Comparison of ENCODE assay signal across 8 cellular contexts in the genomic region with DNA sequence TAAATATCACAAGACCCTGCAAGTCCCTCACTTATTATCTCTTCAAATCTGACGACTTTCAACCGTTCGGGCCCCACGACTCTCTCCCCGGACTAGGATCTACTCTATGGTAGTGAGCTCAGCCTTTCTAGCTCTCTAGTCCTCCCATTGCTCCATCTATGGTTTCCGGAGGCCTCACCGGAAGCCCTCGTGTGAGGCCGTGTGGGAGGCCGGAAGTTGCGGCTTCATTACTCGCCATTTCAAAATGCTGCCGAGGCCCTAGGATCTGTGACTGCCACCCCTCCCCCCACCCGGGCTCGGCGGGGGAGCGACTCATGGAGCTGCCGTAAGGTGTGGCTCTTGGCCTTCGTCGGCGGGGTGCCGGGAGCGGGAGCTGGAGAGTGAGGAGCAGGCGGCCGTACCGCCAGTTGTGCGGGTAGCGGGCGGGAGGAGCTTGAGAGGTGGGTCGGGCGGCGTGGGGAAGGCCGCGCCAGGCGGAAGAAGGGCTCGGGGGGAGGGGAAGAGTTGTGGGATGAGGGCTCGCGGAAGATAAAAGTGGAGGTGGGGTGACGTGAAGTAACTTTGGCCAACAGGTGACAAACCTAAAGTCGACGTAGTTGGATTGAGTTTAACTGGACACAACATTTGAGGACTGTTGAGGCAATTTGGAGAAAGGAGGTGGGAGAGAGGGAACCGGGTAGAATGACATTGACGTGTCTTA. TPM values are rescaled to one million over a fixed set of nuclear protein-coding genes. Genes with fewer than 3 reads are reported as not detected.
A peak's percentile ranks its signal among the peaks of the same experiment; 100 is the strongest.
DNase-seq lines count a peak whose midpoint lies in the region; ATAC-seq and TF ChIP-seq lines count a peak whose summit lies in the region.

A gene with protein sequence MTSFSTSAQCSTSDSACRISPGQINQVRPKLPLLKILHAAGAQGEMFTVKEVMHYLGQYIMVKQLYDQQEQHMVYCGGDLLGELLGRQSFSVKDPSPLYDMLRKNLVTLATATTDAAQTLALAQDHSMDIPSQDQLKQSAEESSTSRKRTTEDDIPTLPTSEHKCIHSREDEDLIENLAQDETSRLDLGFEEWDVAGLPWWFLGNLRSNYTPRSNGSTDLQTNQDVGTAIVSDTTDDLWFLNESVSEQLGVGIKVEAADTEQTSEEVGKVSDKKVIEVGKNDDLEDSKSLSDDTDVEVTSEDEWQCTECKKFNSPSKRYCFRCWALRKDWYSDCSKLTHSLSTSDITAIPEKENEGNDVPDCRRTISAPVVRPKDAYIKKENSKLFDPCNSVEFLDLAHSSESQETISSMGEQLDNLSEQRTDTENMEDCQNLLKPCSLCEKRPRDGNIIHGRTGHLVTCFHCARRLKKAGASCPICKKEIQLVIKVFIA (plus strand): TSS at position 227 of the 700 bp plus-strand sequence. CDS start 9,113 bp downstream, outside the sequence.

- peak within 1 kb of the TSS; percentile 66 for H3K4me2 ChIP-seq in KMS-11

- H3K27ac ChIP-seq in KMS-11 (peak within 1 kb of the TSS; percentile 93), esophagus (ENCODE audit: low read depth in 2 of 2, low read length in 1 of 2) (peak within 1 kb of the TSS; percentile 99)

- H3K9me3 ChIP-seq in esophagus (ENCODE audit: control insufficient read depth in 2 of 2, insufficient read depth in 1 of 2, low read depth in 1 of 2, low read length in 1 of 2) (no peaks in the 10 kb centered on the region), mucosa of stomach (ENCODE audit: control insufficient read depth, low read length) (no peaks in the 10 kb centered on the region)

- H3K9ac ChIP-seq in KMS-11 = peak within 1 kb of the TSS; percentile 95
- H3K9ac ChIP-seq in mucosa of stomach (ENCODE audit: low read length) = peak within 1 kb of the TSS; percentile 83

- whole genome bisulfite sequencing in esophagus, 2 donors = 0 to 1% methylated on average over 43 of the region's 43 CpGs

- H3K36me3 ChIP-seq in KMS-11 (ENCODE audit: insufficient read depth) = 0 out of 2 replicates have a peak, but pooled peaks cover 7% of the 10 kb centered on the region
- no peaks in the 10 kb centered on the region for H3K36me3 ChIP-seq in esophagus (ENCODE audit: control insufficient read depth in 2 of 2, insufficient read depth in 2 of 2, low read length in 1 of 2)
- H3K36me3 ChIP-seq in mucosa of stomach (ENCODE audit: control insufficient read depth, insufficient read depth, low read length) = no peaks in the 10 kb centered on the region

- peaks cover 42% of the 10 kb centered on the region for H3K79me2 ChIP-seq in KMS-11 (ENCODE audit: insufficient read depth, low read depth)

- peak; percentile 98 for DNase-seq in DMS53 treated with DMSO at 0.1 percent for 48 hours (lab: John Stamatoyannopoulos, UW; ENCODE audit: unreplicated experiment)
- DNase-seq in activated T-cell treated with anti-CD3 and anti-CD28 coated beads, Interleukin-2, amount 50 U/mL, for 1 hour = peak; percentile 89
- peak; percentile 96 for DNase-seq in stimulated activated CD8-positive, alpha-beta memory T cell treated with anti-CD3 and anti-CD28 coated beads, Interleukin-4, amount 100 ng/mL, for 48 hours

- no peaks in the 10 kb centered on the region for H3K27me3 ChIP-seq in KMS-11 (ENCODE audit: insufficient read depth, low read depth)
- H3K27me3 ChIP-seq in esophagus (ENCODE audit: control insufficient read depth in 1 of 2, insufficient read depth in 2 of 2, low read length in 2 of 2) = no peaks in the 10 kb centered on the region
- no peaks in the 10 kb centered on the region for H3K27me3 ChIP-seq in mucosa of stomach (ENCODE audit: control insufficient read depth, insufficient read depth, low read length)

- peak within 1 kb of the TSS; percentile 99 for H3K4me3 ChIP-seq in KMS-11 (IDR thresholded peaks at IDR 0.05; ENCODE audit: insufficient read depth, low read depth, low read length)
- peak within 1 kb of the TSS; percentile 81 to 85 for H3K4me3 ChIP-seq in esophagus (ENCODE audit: low read depth in 1 of 2, low read length in 2 of 2)
- peak within 1 kb of the TSS; percentile 84 for H3K4me3 ChIP-seq in mucosa of stomach (ENCODE audit: low read length)

- TF ChIP-seq CTCF in KMS-11 (conservative IDR thresholded peaks at IDR 0.05; ENCODE audit: low read depth, low read length) = no peak

- H2AFZ ChIP-seq in KMS-11 (ENCODE audit: low read depth) = peak within 1 kb of the TSS; percentile 73

- H3K4me1 ChIP-seq in KMS-11 (ENCODE audit: low read depth, poor library complexity, severe bottlenecking) (peaks cover 46% of the 10 kb centered on the region), esophagus (ENCODE audit: control insufficient read depth in 2 of 2, insufficient read depth in 2 of 2, low read length in 1 of 2) (peaks cover 2 to 5% of the 10 kb centered on the region in 2 donors), mucosa of stomach (ENCODE audit: control insufficient read depth, insufficient read depth, low read length) (peaks cover 2% of the 10 kb centered on the region)

- ATAC-seq in GM21786 (IDR thresholded peaks at IDR 0.05; ENCODE audit: unreplicated experiment) = peak; percentile 79

- no peaks in the 10 kb centered on the region for H4K20me1 ChIP-seq in KMS-11 (ENCODE audit: insufficient read depth)

TF ChIP-seq in PFSK-1, 5 proteins besides CTCF, POLR2A, EP300 and RAD21:
- peak; percentile 81 for TF ChIP-seq POLR2AphosphoS5 (IDR thresholded peaks at IDR 0.05; ENCODE audit: low read depth, low read length)
- TF ChIP-seq TAF1 (IDR thresholded peaks at IDR 0.05; ENCODE audit: borderline replicate concordance, insufficient read depth, low read length) = peak; percentile 90
- TF ChIP-seq FOXP2 (optimal IDR thresholded peaks at IDR 0.05; ENCODE audit: borderline replicate concordance, extremely low read depth, extremely low read length, insufficient read depth) = peak; percentile 67
- TF ChIP-seq SIN3A (IDR thresholded peaks at IDR 0.05; ENCODE audit: borderline replicate concordance, insufficient read depth, low read length) = peak; percentile 80; the same call in 1 of the 2 replicates
- TF ChIP-seq, protein P1, sequence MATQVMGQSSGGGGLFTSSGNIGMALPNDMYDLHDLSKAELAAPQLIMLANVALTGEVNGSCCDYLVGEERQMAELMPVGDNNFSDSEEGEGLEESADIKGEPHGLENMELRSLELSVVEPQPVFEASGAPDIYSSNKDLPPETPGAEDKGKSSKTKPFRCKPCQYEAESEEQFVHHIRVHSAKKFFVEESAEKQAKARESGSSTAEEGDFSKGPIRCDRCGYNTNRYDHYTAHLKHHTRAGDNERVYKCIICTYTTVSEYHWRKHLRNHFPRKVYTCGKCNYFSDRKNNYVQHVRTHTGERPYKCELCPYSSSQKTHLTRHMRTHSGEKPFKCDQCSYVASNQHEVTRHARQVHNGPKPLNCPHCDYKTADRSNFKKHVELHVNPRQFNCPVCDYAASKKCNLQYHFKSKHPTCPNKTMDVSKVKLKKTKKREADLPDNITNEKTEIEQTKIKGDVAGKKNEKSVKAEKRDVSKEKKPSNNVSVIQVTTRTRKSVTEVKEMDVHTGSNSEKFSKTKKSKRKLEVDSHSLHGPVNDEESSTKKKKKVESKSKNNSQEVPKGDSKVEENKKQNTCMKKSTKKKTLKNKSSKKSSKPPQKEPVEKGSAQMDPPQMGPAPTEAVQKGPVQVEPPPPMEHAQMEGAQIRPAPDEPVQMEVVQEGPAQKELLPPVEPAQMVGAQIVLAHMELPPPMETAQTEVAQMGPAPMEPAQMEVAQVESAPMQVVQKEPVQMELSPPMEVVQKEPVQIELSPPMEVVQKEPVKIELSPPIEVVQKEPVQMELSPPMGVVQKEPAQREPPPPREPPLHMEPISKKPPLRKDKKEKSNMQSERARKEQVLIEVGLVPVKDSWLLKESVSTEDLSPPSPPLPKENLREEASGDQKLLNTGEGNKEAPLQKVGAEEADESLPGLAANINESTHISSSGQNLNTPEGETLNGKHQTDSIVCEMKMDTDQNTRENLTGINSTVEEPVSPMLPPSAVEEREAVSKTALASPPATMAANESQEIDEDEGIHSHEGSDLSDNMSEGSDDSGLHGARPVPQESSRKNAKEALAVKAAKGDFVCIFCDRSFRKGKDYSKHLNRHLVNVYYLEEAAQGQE (IDR thresholded peaks at IDR 0.05; ENCODE audit: insufficient read depth in 1 of 2, low read depth in 2 of 2, low read length in 2 of 2) = no peak

RNA-seq across cellular contexts. Expression of the gene that starts here (rescaled TPM):
- 5.1 TPM for polyA plus RNA-seq in PFSK-1 (2012; ENCODE audit: insufficient read length, low read depth)
- polyA plus RNA-seq in esophagus = 10 to 100 TPM in 1 of 2 donors, 1 to 10 TPM in 1; 4.0 to 14.0 TPM

Comparison
In these comparisons a context has a peak if more than half of its experiments do, and no peak if none do; other contexts are left out.
1. Peak in every context shown above with its lines: DNase-seq, ATAC-seq, H3K4me3 ChIP-seq and H3K27ac ChIP-seq.